Comparison of ENCODE assay signal across 8 cellular contexts in genomic region chr3:47850062-47850802, GRCh38. TPM values are rescaled to one million over a fixed set of nuclear protein-coding genes. Genes with fewer than 3 reads are reported as not detected.
A peak's percentile ranks its signal among the peaks of the same experiment; 100 is the strongest.
DNase-seq lines count a peak whose midpoint lies in the region; ATAC-seq and TF ChIP-seq lines count a peak whose summit lies in the region.

No MANE protein-coding gene starts in this region.

- CTCF ChIA-PET in activated CD4-positive, alpha-beta T cell treated with anti-CD3 and anti-CD28 coated beads for 36 hours (lab: Charles Lee) = interaction anchor here (0.5 to 1.0 kb wide), 2 partner anchors 11 to 13 kb away, joined by 3 read pairs; no protein-coding TSS in a partner anchor
- CTCF ChIA-PET in RWPE1 (lab: Yijun Ruan, JAX) = interaction anchor here (0.6 kb wide), 1 partner anchor 14 kb away, joined by 3 read pairs; no protein-coding TSS in a partner anchor

- H3K4me1 Mint-ChIP-seq in activated CD4-positive, alpha-beta T cell treated with anti-CD3 and anti-CD28 coated beads for 36 hours = no peaks in the 10 kb centered on the region
- H3K4me1 Mint-ChIP-seq in stimulated activated naive CD8-positive, alpha-beta T cell treated with anti-CD3 and anti-CD28 coated beads, Interleukin-15, amount 100 ng/mL, for 72 hours = no peaks in the 10 kb centered on the region

- no peak overlapping the region for H3K4me3 ChIP-seq in fibroblast of the aortic adventitia (ENCODE audit: low read depth, low read length)

- ATAC-seq in activated CD4-positive, alpha-beta T cell treated with anti-CD3 and anti-CD28 coated beads for 36 hours = peak; percentile 50
- ATAC-seq in stimulated activated naive CD8-positive, alpha-beta T cell treated with anti-CD3 and anti-CD28 coated beads, Interleukin-15, amount 100 ng/mL, for 72 hours = peak; percentile 38
- no peak for ATAC-seq in HG03159 (IDR thresholded peaks at IDR 0.05; ENCODE audit: unreplicated experiment)

- H3K36me3 Mint-ChIP-seq in activated CD4-positive, alpha-beta T cell treated with anti-CD3 and anti-CD28 coated beads for 36 hours (ENCODE audit: low read depth) = peaks cover 24% of the 10 kb centered on the region

- peak overlapping the region; percentile 51 for H3K27ac ChIP-seq in RWPE1

- H3K27me3 Mint-ChIP-seq in activated CD4-positive, alpha-beta T cell treated with anti-CD3 and anti-CD28 coated beads for 36 hours = no peaks in the 10 kb centered on the region
- H3K27me3 Mint-ChIP-seq in stimulated activated naive CD8-positive, alpha-beta T cell treated with anti-CD3 and anti-CD28 coated beads, Interleukin-15, amount 100 ng/mL, for 72 hours = no peaks in the 10 kb centered on the region

- no peak overlapping the region for H3K4me3 Mint-ChIP-seq in activated CD4-positive, alpha-beta T cell treated with anti-CD3 and anti-CD28 coated beads for 36 hours
- no peak overlapping the region for H3K4me3 Mint-ChIP-seq in stimulated activated naive CD8-positive, alpha-beta T cell treated with anti-CD3 and anti-CD28 coated beads, Interleukin-15, amount 100 ng/mL, for 72 hours

- H3K9me3 Mint-ChIP-seq in activated CD4-positive, alpha-beta T cell treated with anti-CD3 and anti-CD28 coated beads for 36 hours (ENCODE audit: low read depth) = no peaks in the 10 kb centered on the region
- no peaks in the 10 kb centered on the region for H3K9me3 Mint-ChIP-seq in stimulated activated naive CD8-positive, alpha-beta T cell treated with anti-CD3 and anti-CD28 coated beads, Interleukin-15, amount 100 ng/mL, for 72 hours

- intact Hi-C loops in activated CD4-positive, alpha-beta T cell treated with anti-CD3 and anti-CD28 coated beads for 36 hours (cut with DNase I, micrococcal nuclease) = loop anchor here in 1 of 2 experiments (10.0 kb wide), 1 partner anchor 305 kb away; no protein-coding TSS in a partner anchor

- TF ChIP-seq CTCF in RWPE1 (conservative IDR thresholded peaks at IDR 0.05; ENCODE audit: low read depth) = peak; percentile 36
- peak; percentile 51 for TF ChIP-seq CTCF in fibroblast of the aortic adventitia (IDR thresholded peaks at IDR 0.05; ENCODE audit: insufficient read depth, low read length)

- peak overlapping the region; percentile 51 for H3K27ac Mint-ChIP-seq in activated CD4-positive, alpha-beta T cell treated with anti-CD3 and anti-CD28 coated beads for 36 hours
- H3K27ac Mint-ChIP-seq in stimulated activated naive CD8-positive, alpha-beta T cell treated with anti-CD3 and anti-CD28 coated beads, Interleukin-15, amount 100 ng/mL, for 72 hours = peak overlapping the region in 1 of 2 donors; percentile 91

- POLR2A ChIA-PET in activated CD4-positive, alpha-beta T cell treated with anti-CD3 and anti-CD28 coated beads for 36 hours (lab: Charles Lee) = interaction anchor here (0.6 kb wide), 1 partner anchor 541 kb away, joined by 3 read pairs; no protein-coding TSS in a partner anchor
- POLR2A ChIA-PET in RWPE1 (lab: Yijun Ruan, JAX; ENCODE audit: low non-redundant PET) = no interaction called here

- no peak for DNase-seq in activated CD4-positive, alpha-beta T cell treated with anti-CD3 and anti-CD28 coated beads for 36 hours
- no peak for DNase-seq in activated CD4-positive, alpha-beta T cell treated with anti-CD3 and anti-CD28 coated beads, Interleukin-2, amount 50 U/mL, for 48 hours
- no peak for DNase-seq in RWPE1 (ENCODE audit: low spot score)
- peak; percentile 37 for DNase-seq in fibroblast of the aortic adventitia (ENCODE audit: low read depth)
- DNase-seq in stimulated activated naive CD8-positive, alpha-beta T cell treated with anti-CD3 and anti-CD28 coated beads, Interleukin-15, amount 100 ng/mL, for 72 hours = no peak
- no peak for DNase-seq in activated CD8-positive, alpha-beta memory T cell treated with anti-CD3 and anti-CD28 coated beads for 24 hours
- no peak for DNase-seq in NCI-H748 (lab: John Stamatoyannopoulos, UW; ENCODE audit: unreplicated experiment)

RNA-seq across cellular contexts. Expression of gene DHX30, which starts 47.3 kb away (rescaled TPM):
- total RNA-seq in activated CD4-positive, alpha-beta T cell treated with anti-CD3 and anti-CD28 coated beads for 36 hours = 10 to 100 TPM; 81.6 to 82.3 TPM
- 39.2 and 51.5 TPM in 2 replicates for total RNA-seq in fibroblast of the aortic adventitia (ENCODE audit: low replicate concordance)
